In genomic region chrX:151505796-151506195, GRCh38 we compare ENCODE assay signal across 8 cellular contexts. TPM values are rescaled to one million over a fixed set of nuclear protein-coding genes. Genes with fewer than 3 reads are reported as not detected.
DNase-seq lines count a peak whose midpoint lies in the region; ATAC-seq and TF ChIP-seq lines count a peak whose summit lies in the region.

No MANE protein-coding gene starts in this region.

- H3K36me3 Mint-ChIP-seq in WTC11: no peaks in the 10 kb centered on the region

- no peaks in the 10 kb centered on the region for H3K9me3 Mint-ChIP-seq in WTC11

- TF ChIP-seq CTCF in HL-60 (IDR thresholded peaks at IDR 0.05; ENCODE audit: insufficient read depth, low read length) (peak; percentile 1), WTC11 (IDR thresholded peaks at IDR 0.05) (no peak), psoas muscle (IDR thresholded peaks at IDR 0.05) (peak; percentile 35)

- H3K27me3 ChIP-seq in HL-60 (ENCODE audit: insufficient read depth, poor library complexity, severe bottlenecking) (no peaks in the 10 kb centered on the region), psoas muscle (ENCODE audit: insufficient read depth in 3 of 3, low read length in 2 of 3) (peaks cover 0 to 11% (median 0%) of the 10 kb centered on the region in 3 donors)

- DNase-seq in activated T-cell treated with anti-CD3 and anti-CD28 coated beads for 48 hours (ENCODE audit: low read depth) (peak; percentile 4), HL-60 (ENCODE audit: low read depth in 1 of 2, low spot score in 1 of 2) (peak in 1 of 2 experiments; percentile 12), WTC11 (ENCODE audit: low spot score) (peak; percentile 47), psoas muscle (no peak), NOMO-1 (lab: John Stamatoyannopoulos, UW; ENCODE audit: unreplicated experiment in 2 of 2) (no peak), NCI-H2081 treated with DMSO at 0.1 percent for 48 hours (lab: John Stamatoyannopoulos, UW) (no peak)
- DNase-seq in activated T-cell treated with anti-CD3 and anti-CD28 coated beads, Interleukin-2, amount 50 U/mL, for 1 hour: no peak

- POLR2A ChIA-PET in WTC11 (lab: Charles Lee): no interaction called here

- H3K36me3 ChIP-seq in psoas muscle (ENCODE audit: insufficient read depth in 1 of 2, low read depth in 1 of 2): no peaks in the 10 kb centered on the region

- H3K27ac Mint-ChIP-seq in WTC11: no peak overlapping the region

- ATAC-seq in WTC11 (peak; percentile 80), psoas muscle (no peak), GM18873 (IDR thresholded peaks at IDR 0.05; ENCODE audit: low FRiP score, unreplicated experiment) (no peak)

- no peaks in the 10 kb centered on the region for H3K4me1 ChIP-seq in psoas muscle

- WGBS in psoas muscle, 3 donors: 39 to 51% (median 41%) methylated on average over 2 of the region's 2 CpGs

- H3K27me3 Mint-ChIP-seq in WTC11 (ENCODE audit: low read depth): no peaks in the 10 kb centered on the region; the same call in 1 of the 2 replicates

- no peaks in the 10 kb centered on the region for H3K9me3 ChIP-seq in psoas muscle

- H3K4me3 ChIP-seq in HL-60 (replicated peaks; ENCODE audit: insufficient read depth, low read length): no peak overlapping the region
- H3K4me3 ChIP-seq in psoas muscle: no peak overlapping the region

- H3K4me3 Mint-ChIP-seq in WTC11: no peak overlapping the region

- H3K4me1 Mint-ChIP-seq in WTC11: peaks cover 16% of the 10 kb centered on the region

- intact Hi-C loops in psoas muscle (cut with DNase I): loop anchor here in 1 of 2 donors (10.0 kb wide), 1 partner anchor 179 kb away; no protein-coding TSS in a partner anchor

- H3K27ac ChIP-seq in HL-60 (replicated peaks) (no peak overlapping the region), psoas muscle (no peak overlapping the region)

- CTCF ChIA-PET in WTC11 (lab: Charles Lee): interaction anchor here (0.6 to 2.0 kb wide), 3 partner anchors 165 to 175 kb away, joined by 3 to 8 read pairs (median 3); no protein-coding TSS in a partner anchor

TF ChIP-seq in WTC11, 78 proteins besides CTCF, POLR2A, EP300 and RAD21:
- TF ChIP-seq CREM (CRISPR knock-in tag; IDR thresholded peaks at IDR 0.05) (no peak), EMX1 (CRISPR knock-in tag; IDR thresholded peaks at IDR 0.05) (no peak), TCF7 (CRISPR knock-in tag; IDR thresholded peaks at IDR 0.05; ENCODE audit: low read depth) (no peak)

RNA-seq across cellular contexts. Expression of gene PASD1, which starts 57.7 kb away (rescaled TPM):
- total RNA-seq in WTC11 (2021) (0.07 TPM in 1 of 3 replicates, not detected in the others), psoas muscle (not detected)
- under 1 TPM in 1 of 3 donors, not detected in 2; 0.01 TPM for polyA plus RNA-seq in psoas muscle

Comparison
In these comparisons a context has a peak if more than half of its experiments do, and no peak if none do; other contexts are left out.
1. DNase-seq: peak in activated T-cell treated with anti-CD3 and anti-CD28 coated beads for 48 hours (single experiment) and WTC11 (single experiment); none in activated T-cell treated with anti-CD3 and anti-CD28 coated beads, Interleukin-2, amount 50 U/mL, for 1 hour (single experiment), psoas muscle (0 of 2), NOMO-1 (0 of 2) and NCI-H2081 treated with DMSO at 0.1 percent for 48 hours (single experiment).